17 cellular contexts compared by ENCODE assay signal in genomic region chr2:189337648-189338047, GRCh38.
DNase-seq lines count a peak whose midpoint lies in the region; ATAC-seq and TF ChIP-seq lines count a peak whose summit lies in the region.
"Had no signal": no experiment of that assay in that cellular context is flagged by ENCODE, and none has a peak within 500 bp of the region (broad histone marks: within the 10 kb centered on the region; RNA-seq: fewer than 3 reads in every experiment).

No MANE protein-coding gene starts in this region.

- H4K8ac ChIP-seq in neuronal stem cell (ENCODE audit: low read depth, low read length), result no peak overlapping the region

- peaks cover 8% of the 10 kb centered on the region for H3K9me3 Mint-ChIP-seq in stimulated activated effector memory CD8-positive, alpha-beta T cell treated with anti-CD3 and anti-CD28 coated beads, Interleukin-12 subunit alpha, Interleukin-12 subunit beta, amount 100 ng/mL, for 72 hours

- no peaks in the 10 kb centered on the region for H3K79me1 ChIP-seq in neuronal stem cell (ENCODE audit: low read depth, low read length)

- no peak overlapping the region for H2BK5ac ChIP-seq in neuronal stem cell (ENCODE audit: low read length)

- no peak overlapping the region for H2AK5ac ChIP-seq in neuronal stem cell (ENCODE audit: low read depth, low read length)

- H3K4me1 Mint-ChIP-seq in stimulated activated effector memory CD8-positive, alpha-beta T cell treated with anti-CD3 and anti-CD28 coated beads, Interleukin-12 subunit alpha, Interleukin-12 subunit beta, amount 100 ng/mL, for 72 hours, result no peaks in the 10 kb centered on the region
- H3K4me1 Mint-ChIP-seq: nephron had no signal

- no peak overlapping the region for H3K27ac Mint-ChIP-seq in stimulated activated effector memory CD8-positive, alpha-beta T cell treated with anti-CD3 and anti-CD28 coated beads, Interleukin-12 subunit alpha, Interleukin-12 subunit beta, amount 100 ng/mL, for 72 hours
- H3K27ac Mint-ChIP-seq: type B pancreatic cell had no signal

- H3K36me3 Mint-ChIP-seq in stimulated activated effector memory CD8-positive, alpha-beta T cell treated with anti-CD3 and anti-CD28 coated beads, Interleukin-12 subunit alpha, Interleukin-12 subunit beta, amount 100 ng/mL, for 72 hours, result no peaks in the 10 kb centered on the region
- H3K36me3 Mint-ChIP-seq: type B pancreatic cell had no signal

- H3K4me3 ChIP-seq in AG04449 (ENCODE audit: low read depth, low read length) (no peak overlapping the region), fibroblast of mammary gland (ENCODE audit: control insufficient read depth, low read depth, low read length) (no peak overlapping the region), neuronal stem cell (ENCODE audit: low read length in 2 of 2) (no peak overlapping the region)
- H3K4me3 ChIP-seq: SJSA1, smooth muscle cell had no signal

- no peak overlapping the region for H3K4me2 ChIP-seq in neuronal stem cell (ENCODE audit: insufficient read depth, low read length, poor library complexity, severe bottlenecking)
- H3K4me2 ChIP-seq: KMS-11, smooth muscle cell had no signal

- H3K27ac ChIP-seq in neuronal stem cell (replicated peaks; ENCODE audit: low read length), result no peak overlapping the region
- H3K27ac ChIP-seq: KMS-11, SJSA1 had no signal

- no peak overlapping the region for H3K4ac ChIP-seq in neuronal stem cell (ENCODE audit: low read length)

- H3K4me3 Mint-ChIP-seq in stimulated activated effector memory CD8-positive, alpha-beta T cell treated with anti-CD3 and anti-CD28 coated beads, Interleukin-12 subunit alpha, Interleukin-12 subunit beta, amount 100 ng/mL, for 72 hours, result no peak overlapping the region
- H3K4me3 Mint-ChIP-seq: nephron, type B pancreatic cell had no signal

- no peaks in the 10 kb centered on the region for H3K36me3 ChIP-seq in neuronal stem cell (replicated peaks in 1 of 2; ENCODE audit: control insufficient read depth in 2 of 2, insufficient read depth in 2 of 2, low read length in 2 of 2)
- H3K36me3 ChIP-seq: SJSA1 had no signal

- TF ChIP-seq CTCF in AG04449 (IDR thresholded peaks at IDR 0.05; ENCODE audit: insufficient read depth, low read length, missing control alignments), result no peak
- no peak for TF ChIP-seq CTCF in fibroblast of mammary gland (conservative IDR thresholded peaks at IDR 0.05; ENCODE audit: control insufficient read depth, insufficient read depth, low read depth, low read length)

- DNase-seq in AG04449 (ENCODE audit: low read depth, low spot score) (peak; percentile 52), NCI-H446 treated with DMSO at 0.1 percent for 48 hours (lab: John Stamatoyannopoulos, UW) (peak; percentile 47), fibroblast of mammary gland (ENCODE audit: low read depth) (peak; percentile 95), myocyte (ENCODE audit: low read depth) (peak; percentile 75), neuronal stem cell (ENCODE audit: low spot score) (no peak)
- no peak for DNase-seq in stimulated activated CD4-positive, alpha-beta T cell treated with anti-CD3 and anti-CD28 coated beads, Interleukin-12 subunit alpha, Interleukin-12 subunit beta, amount 100 ng/mL, for 4 hours
- DNase-seq in stimulated activated effector memory CD8-positive, alpha-beta T cell treated with anti-CD3 and anti-CD28 coated beads, Interleukin-12 subunit alpha, Interleukin-12 subunit beta, amount 100 ng/mL, for 72 hours (ENCODE audit: low spot score in 2 of 2), result no peak
- DNase-seq: activated naive CD4-positive, alpha-beta T cell treated with anti-CD3 and anti-CD28 coated beads, Interleukin-2, amount 50 U/mL, for 16 hours; DMS53; kidney glomerular epithelial cell; NCI-H1930 had no signal

- no peak overlapping the region for H3K9ac ChIP-seq in neuronal stem cell (ENCODE audit: low read depth, low read length, poor library complexity)
- H3K9ac ChIP-seq: KMS-11 had no signal

- no peak for ATAC-seq in HG02852 (IDR thresholded peaks at IDR 0.05; ENCODE audit: unreplicated experiment)
- no peak for ATAC-seq in stimulated activated effector memory CD8-positive, alpha-beta T cell treated with anti-CD3 and anti-CD28 coated beads, Interleukin-12 subunit alpha, Interleukin-12 subunit beta, amount 100 ng/mL, for 72 hours

- H2BK12ac ChIP-seq in neuronal stem cell (ENCODE audit: low read length), result no peak overlapping the region

- H3K9me3 ChIP-seq in neuronal stem cell (replicated peaks in 1 of 2; ENCODE audit: control insufficient read depth in 2 of 2, insufficient read depth in 1 of 2, low read depth in 1 of 2, low read length in 2 of 2), result peaks cover 0 to 3% of the 10 kb centered on the region in 2 donors

- no peak overlapping the region for H2AFZ ChIP-seq in neuronal stem cell (ENCODE audit: low read length)

- no peak overlapping the region for H3K23ac ChIP-seq in neuronal stem cell (ENCODE audit: low read depth, low read length, poor library complexity)

- H2BK15ac ChIP-seq in neuronal stem cell (ENCODE audit: low read length), result no peak overlapping the region

- H3K18ac ChIP-seq in neuronal stem cell (ENCODE audit: low read length), result no peak overlapping the region

- no peak overlapping the region for H2BK120ac ChIP-seq in neuronal stem cell (ENCODE audit: low read depth, low read length)

- H3K14ac ChIP-seq in neuronal stem cell (ENCODE audit: low read length), result no peak overlapping the region

- POLR2A ChIA-PET in AG04449 (lab: Yijun Ruan, JAX), result no interaction called here

- H3K4me1 ChIP-seq in neuronal stem cell (ENCODE audit: control insufficient read depth in 2 of 2, insufficient read depth in 1 of 2, low read depth in 1 of 2, low read length in 2 of 2), result no peaks in the 10 kb centered on the region
- H3K4me1 ChIP-seq: SJSA1 had no signal

- no CpG with 5 or more reads among the region's 1 CpG for WGBS in neuronal stem cell (ENCODE audit: extremely low coverage in 2 of 2, insufficient read length in 2 of 2, insufficient replicate concordance in 1 of 2), 2 donors

- CTCF ChIA-PET in AG04449 (lab: Yijun Ruan, JAX), result interaction anchor here (1.4 kb wide), 1 partner anchor 812 kb away, joined by 4 read pairs; no protein-coding TSS in a partner anchor

- H3K27me3 ChIP-seq in neuronal stem cell (ENCODE audit: control insufficient read depth in 3 of 3, insufficient read depth in 3 of 3, low read depth in 1 of 3, low read length in 3 of 3), result no peaks in the 10 kb centered on the region
- H3K27me3 ChIP-seq: SJSA1 had no signal

- no peak overlapping the region for H4K91ac ChIP-seq in neuronal stem cell (ENCODE audit: low read depth, low read length, poor library complexity)

Comparison
In these comparisons a context has a peak if more than half of its experiments do, and no peak if none do; other contexts are left out.
1. DNase-seq: peak in AG04449 (single experiment), NCI-H446 treated with DMSO at 0.1 percent for 48 hours (single experiment), fibroblast of mammary gland (single experiment) and myocyte (single experiment); none in stimulated activated CD4-positive, alpha-beta T cell treated with anti-CD3 and anti-CD28 coated beads, Interleukin-12 subunit alpha, Interleukin-12 subunit beta, amount 100 ng/mL, for 4 hours (single experiment), neuronal stem cell (single experiment) and stimulated activated effector memory CD8-positive, alpha-beta T cell treated with anti-CD3 and anti-CD28 coated beads, Interleukin-12 subunit alpha, Interleukin-12 subunit beta, amount 100 ng/mL, for 72 hours (0 of 2).